ENCODE assay signal across 9 cellular contexts in genomic region chr14:91142214-91142668, GRCh38. TPM values are rescaled to one million over a fixed set of nuclear protein-coding genes. Genes with fewer than 3 reads are reported as not detected.
DNase-seq lines count a peak whose midpoint lies in the region; ATAC-seq lines count a peak whose summit lies in the region.
"Had no signal": no experiment of that assay in that cellular context is flagged by ENCODE, and none has a peak within 500 bp of the region (broad histone marks: within the 10 kb centered on the region; RNA-seq: fewer than 3 reads in every experiment).

No MANE protein-coding gene starts in this region.

- DNase-seq in Jurkat, Clone E6-1 (ENCODE audit: low read depth, low spot score) = peak; percentile 34
- DNase-seq in NCI-H1930 (lab: John Stamatoyannopoulos, UW) = no peak
- no peak for DNase-seq in iPS-NIHi7 (ENCODE audit: extremely low spot score)
- DNase-seq in superior temporal gyrus (ENCODE audit: extremely low spot score) = no peak
- no peak for DNase-seq in SW480 (ENCODE audit: low spot score)
- DNase-seq: GM23248 had no signal

- no peaks in the 10 kb centered on the region for H3K9me3 Mint-ChIP-seq in dendritic cell treated with granulocyte-macrophage colony-stimulating factor and Interleukin-4, amounts not matched to agents 40 ng/mL and 50 ng/mL, for 4 days

- peaks cover 97% of the 10 kb centered on the region for H3K36me3 Mint-ChIP-seq in dendritic cell treated with granulocyte-macrophage colony-stimulating factor and Interleukin-4, amounts not matched to agents 40 ng/mL and 50 ng/mL, for 4 days (ENCODE audit: low read depth)

- peaks cover 43% of the 10 kb centered on the region for H3K4me1 Mint-ChIP-seq in dendritic cell treated with granulocyte-macrophage colony-stimulating factor and Interleukin-4, amounts not matched to agents 40 ng/mL and 50 ng/mL, for 4 days (ENCODE audit: low read depth)

- no peak overlapping the region for H3K4me3 ChIP-seq in Jurkat, Clone E6-1 (ENCODE audit: low read length)
- H3K4me3 ChIP-seq: GM23248 had no signal

- peak overlapping the region; percentile 69 for H3K27ac Mint-ChIP-seq in dendritic cell treated with granulocyte-macrophage colony-stimulating factor and Interleukin-4, amounts not matched to agents 40 ng/mL and 50 ng/mL, for 4 days

- H3K4me3 Mint-ChIP-seq in dendritic cell treated with granulocyte-macrophage colony-stimulating factor and Interleukin-4, amounts not matched to agents 40 ng/mL and 50 ng/mL, for 4 days = no peak overlapping the region

- intact Hi-C loops in dendritic cell treated with granulocyte-macrophage colony-stimulating factor and Interleukin-4, amounts not matched to agents 40 ng/mL and 50 ng/mL, for 4 days (cut with micrococcal nuclease) = loop anchor here (10.0 kb wide), 1 partner anchor 237 kb away; no protein-coding TSS in a partner anchor

- H3K27me3 Mint-ChIP-seq in dendritic cell treated with granulocyte-macrophage colony-stimulating factor and Interleukin-4, amounts not matched to agents 40 ng/mL and 50 ng/mL, for 4 days = no peaks in the 10 kb centered on the region

- ATAC-seq in GM18511 (IDR thresholded peaks at IDR 0.05; ENCODE audit: unreplicated experiment) = peak; percentile 92
- peak; percentile 90 for ATAC-seq in GM21717 (IDR thresholded peaks at IDR 0.05; ENCODE audit: unreplicated experiment)

RNA-seq across cellular contexts. Expression of gene DGLUCY, which starts 28.4 kb away (rescaled TPM):
- 38.9 TPM for polyA plus RNA-seq in Jurkat, Clone E6-1 (2012; ENCODE audit: insufficient read depth, insufficient read length)
